Comparison of ENCODE assay signal across 8 cellular contexts in the genomic region with DNA sequence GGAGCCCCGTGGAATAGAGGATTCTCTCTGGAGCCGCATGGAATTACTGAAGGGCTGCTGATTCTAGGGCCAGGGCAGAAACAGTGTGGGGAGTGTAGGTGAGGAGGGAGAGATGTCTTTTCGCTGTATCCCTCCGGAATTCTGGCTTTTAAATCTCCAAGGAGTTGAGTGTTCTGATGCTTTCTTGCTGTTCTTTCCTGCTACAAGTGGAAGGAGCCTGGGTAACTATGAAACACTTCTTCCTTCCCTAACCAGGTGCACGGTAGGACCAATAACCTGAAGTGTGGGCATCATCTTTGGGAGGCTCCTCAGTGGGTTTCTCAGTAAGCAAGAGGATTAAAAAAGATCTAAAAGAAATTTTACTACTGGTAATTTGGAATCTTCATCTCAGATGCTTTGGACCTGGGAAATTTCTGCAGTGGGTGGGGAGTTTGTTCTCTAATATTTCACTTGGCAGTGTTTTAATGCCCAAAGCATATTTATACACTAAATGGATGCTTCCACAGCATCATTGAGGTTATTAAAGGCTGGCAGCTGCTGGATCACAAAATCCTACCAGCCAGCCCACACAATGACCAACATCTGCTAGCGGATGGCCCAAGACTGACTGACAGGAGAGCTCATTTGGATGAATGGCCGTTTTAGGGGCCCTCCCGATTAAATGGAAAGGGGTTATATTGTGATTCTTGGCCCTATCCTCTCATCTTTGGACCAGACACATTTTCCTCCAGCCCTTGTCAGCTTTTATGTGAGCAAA. TPM values are rescaled to one million over a fixed set of nuclear protein-coding genes. Genes with fewer than 3 reads are reported as not detected.
A peak's percentile ranks its signal among the peaks of the same experiment; 100 is the strongest.
DNase-seq lines count a peak whose midpoint lies in the region; ATAC-seq and TF ChIP-seq lines count a peak whose summit lies in the region.

No MANE protein-coding gene starts in this region.

- TF ChIP-seq CTCF in WERI-Rb-1 (IDR thresholded peaks at IDR 0.05; ENCODE audit: low read depth, low read length) (no peak), suprapubic skin (IDR thresholded peaks at IDR 0.05) (no peak)

- peaks cover 17% of the 10 kb centered on the region for H3K4me1 ChIP-seq in suprapubic skin

- peaks cover 36% of the 10 kb centered on the region for H3K27me3 Mint-ChIP-seq in activated T-cell treated with anti-CD3 and anti-CD28 coated beads, Interleukin-2, amount 50 U/mL, for 4 hours (ENCODE audit: low read depth)

- H3K4me3 Mint-ChIP-seq in activated T-cell treated with anti-CD3 and anti-CD28 coated beads, Interleukin-2, amount 50 U/mL, for 4 hours: peak overlapping the region; percentile 80

- ATAC-seq in activated T-cell treated with anti-CD3 and anti-CD28 coated beads, Interleukin-2, amount 50 U/mL, for 4 hours: no peak
- no peak for ATAC-seq in sciatic nerve

- no peaks in the 10 kb centered on the region for H3K27me3 ChIP-seq in WERI-Rb-1 (ENCODE audit: insufficient read depth, low read depth, severe bottlenecking)
- no peaks in the 10 kb centered on the region for H3K27me3 ChIP-seq in suprapubic skin

- no peaks in the 10 kb centered on the region for H3K9me3 Mint-ChIP-seq in activated T-cell treated with anti-CD3 and anti-CD28 coated beads, Interleukin-2, amount 50 U/mL, for 4 hours

- H3K36me3 Mint-ChIP-seq in activated T-cell treated with anti-CD3 and anti-CD28 coated beads, Interleukin-2, amount 50 U/mL, for 4 hours (ENCODE audit: insufficient read depth): no peaks in the 10 kb centered on the region

- peak overlapping the region; percentile 84 for H3K4me3 ChIP-seq in WERI-Rb-1 (ENCODE audit: low read depth, low read length)
- H3K4me3 ChIP-seq in iPS-18c (ENCODE audit: insufficient read depth, low read depth, low read length): peak overlapping the region; percentile 95
- peak overlapping the region; percentile 74 for H3K4me3 ChIP-seq in suprapubic skin

- peaks cover 14% of the 10 kb centered on the region for H3K4me1 Mint-ChIP-seq in activated T-cell treated with anti-CD3 and anti-CD28 coated beads, Interleukin-2, amount 50 U/mL, for 4 hours (ENCODE audit: low read depth)

- WGBS in suprapubic skin: 64% methylated on average over 8 of the region's 8 CpGs

- DNase-seq in activated T-cell treated with anti-CD3 and anti-CD28 coated beads, Interleukin-2, amount 50 U/mL, for 4 hours: no peak
- DNase-seq in activated T-cell treated with anti-CD3 and anti-CD28 coated beads for 4 hours (no peak), WERI-Rb-1 (no peak), suprapubic skin (ENCODE audit: low spot score in 2 of 2) (no peak), activated gamma-delta T cell (lab: John Stamatoyannopoulos, UW) (no peak), sciatic nerve (ENCODE audit: low spot score) (no peak), globus pallidus (ENCODE audit: low spot score) (no peak)

- H3K27ac ChIP-seq in WERI-Rb-1 (no peak overlapping the region), suprapubic skin (no peak overlapping the region)

- no peaks in the 10 kb centered on the region for H3K9me3 ChIP-seq in WERI-Rb-1 (ENCODE audit: severe bottlenecking)
- H3K9me3 ChIP-seq in iPS-18c (ENCODE audit: control insufficient read depth, insufficient read depth, low read length): no peaks in the 10 kb centered on the region
- H3K9me3 ChIP-seq in suprapubic skin: no peaks in the 10 kb centered on the region

- H3K36me3 ChIP-seq in WERI-Rb-1 (no peaks in the 10 kb centered on the region), suprapubic skin (no peaks in the 10 kb centered on the region)

- intact Hi-C loops in sciatic nerve (cut with DNase I): no loop called here

- no peak for TF ChIP-seq POLR2A in suprapubic skin (IDR thresholded peaks at IDR 0.05)

- TF ChIP-seq EP300 in suprapubic skin (IDR thresholded peaks at IDR 0.05): no peak

RNA-seq across cellular contexts. Expression of a gene that starts 2.1 kb away (rescaled TPM):
- total RNA-seq in activated T-cell treated with anti-CD3 and anti-CD28 coated beads, Interleukin-2, amount 50 U/mL, for 4 hours: under 1 TPM; 0.28 to 0.71 (median 0.55) TPM
- total RNA-seq in suprapubic skin (10 to 100 TPM in 1 of 4 donors, 1 to 10 TPM in 3; 2.3 to 15.1 (median 4.1) TPM), sciatic nerve (0.89 TPM)
